Comparison of ENCODE assay signal across 10 cellular contexts in the genomic region with DNA sequence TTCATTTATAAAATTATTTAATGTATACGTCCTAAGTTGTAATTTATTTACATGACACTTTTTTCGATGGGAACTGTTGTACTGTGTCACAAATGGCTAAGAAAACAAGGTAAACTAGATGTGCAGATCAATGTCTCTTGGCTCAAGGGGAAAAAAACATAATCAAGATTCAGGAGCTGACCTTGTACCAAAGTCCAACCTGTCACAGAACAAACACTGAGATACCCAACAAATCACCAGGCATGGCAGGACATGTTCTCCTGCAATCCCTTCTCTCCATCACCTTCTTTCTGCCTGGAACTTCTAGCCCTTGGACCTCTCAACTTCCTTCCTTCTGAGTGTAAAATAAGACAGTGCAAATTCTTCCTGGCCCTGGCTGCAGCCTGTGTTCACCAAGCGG.
"Had no signal": no experiment of that assay in that cellular context is flagged by ENCODE, and none has a peak within 500 bp of the region (broad histone marks: within the 10 kb centered on the region; RNA-seq: fewer than 3 reads in every experiment).

No MANE protein-coding gene starts in this region.

- H3K4me3 ChIP-seq: GM23338, K562 had no signal

- ATAC-seq: GM23338, HCT116, K562 had no signal

- FAIRE-seq: H1, H54, K562 had no signal

- H3K27ac ChIP-seq: HL-60 had no signal

- H3K4me2 ChIP-seq: GM23338 had no signal

- DNase-seq: H9, HFFc6, IMR-90, KG1 had no signal
